8 cellular contexts compared by ENCODE assay signal in genomic region chr14:105092912-105093425, GRCh38. TPM values are rescaled to one million over a fixed set of nuclear protein-coding genes. Genes with fewer than 3 reads are reported as not detected.
DNase-seq lines count a peak whose midpoint lies in the region; ATAC-seq, FAIRE-seq and TF ChIP-seq lines count a peak whose summit lies in the region.

No MANE protein-coding gene starts in this region.

- H3K4me2 ChIP-seq in K562 (ENCODE audit: insufficient read depth, low read length), result no peak overlapping the region

- H3K27ac Mint-ChIP-seq in T-cell, result peak overlapping the region; percentile 86 to 91

- H3K36me3 ChIP-seq in HEK293 (ENCODE audit: control insufficient read depth in 2 of 2, insufficient read depth in 1 of 2, low read length in 2 of 2) (no peaks in the 10 kb centered on the region), K562 (ENCODE audit: control insufficient read depth, insufficient read depth, low read length) (no peaks in the 10 kb centered on the region), iPS-20b (ENCODE audit: insufficient read depth, low read depth, low read length) (no peaks in the 10 kb centered on the region)

- TF ChIP-seq CTCF in HEK293 (tag by site-specific recombination; IDR thresholded peaks at IDR 0.05) (no peak), K562 (IDR thresholded peaks at IDR 0.05 in 2 of 3, conservative IDR thresholded peaks at IDR 0.05 in 1 of 3; ENCODE audit: insufficient read depth in 2 of 3, low read depth in 1 of 3, low read length in 3 of 3) (no peak)

- POLR2A ChIA-PET in HEK293 (lab: Yijun Ruan, JAX) (no interaction called here), T-cell (lab: Charles Lee) (no interaction called here), K562 (lab: Yijun Ruan, JAX) (interaction anchor here (0.6 kb wide), 1 partner anchor 47 kb away, joined by 3 read pairs; no protein-coding TSS in a partner anchor)

- no peaks in the 10 kb centered on the region for H3K79me2 ChIP-seq in K562 (ENCODE audit: control insufficient read depth, insufficient read depth, low read length)

- H3K27me3 Mint-ChIP-seq in T-cell, result peaks cover 0 to 2% of the 10 kb centered on the region in 2 donors

- peaks cover 5% of the 10 kb centered on the region for H3K9me1 ChIP-seq in K562 (ENCODE audit: control insufficient read depth, insufficient read depth, low read length)

- H3K4me3 ChIP-seq in HEK293 (ENCODE audit: low read depth, low read length) (no peak overlapping the region; the same call in 1 of the 2 replicates), K562 (peak overlapping the region; percentile 43; the same call in 1 of the 2 replicates), iPS-20b (ENCODE audit: low read length) (peak overlapping the region; percentile 47; the same call in 1 of the 2 replicates)

- H2AFZ ChIP-seq in K562 (ENCODE audit: low read depth, low read length), result 0 out of 2 replicates have a peak overlapping the region, but pooled peaks have one; percentile 51

- H3K4me1 Mint-ChIP-seq in T-cell, result peaks cover 15 to 22% (median 16%) of the 10 kb centered on the region in 3 donors

- ATAC-seq in T-cell (replicated peaks in 1 of 4), result peak; percentile 71 to 73 (median 72)
- ATAC-seq in K562, result peak; percentile 6; the same call in 1 of the 3 replicates

- H3K4me1 ChIP-seq in HEK293 (ENCODE audit: control insufficient read depth, insufficient read depth, low read length) (peaks cover 3% of the 10 kb centered on the region), K562 (replicated peaks in 1 of 2; ENCODE audit: control insufficient read depth in 2 of 2, insufficient read depth in 2 of 2, low read length in 2 of 2) (peaks cover under 1 to 66% of the 10 kb centered on the region in 2 experiments; a peak in 2 of 5 replicates), iPS-20b (ENCODE audit: insufficient read depth, low read length) (no peaks in the 10 kb centered on the region; the same call in 1 of the 2 replicates)

- 0% methylated on average over 6 of the region's 46 CpGs for WGBS in K562 (ENCODE audit: insufficient coverage, low coverage, missing lambda C conversion rate)

- no peak for TF ChIP-seq RAD21 in K562 (CRISPR knock-in tag; conservative IDR thresholded peaks at IDR 0.05 in 1 of 2, IDR thresholded peaks at IDR 0.05 in 1 of 2)

- intact Hi-C loops in K562 (cut with micrococcal nuclease), result loop anchor here (5.0 kb wide), 2 partner anchors 89 to 434 kb away; partner anchors contain the start of genes NUDT14 and TMEM121

- DNase-seq in DMS53 (lab: John Stamatoyannopoulos, UW) (peak; percentile 77), T-cell (peak in 32 of 34 experiments; percentile 32 to 74 (median 56)), K562 (ENCODE audit: extremely low read depth in 1 of 4, low spot score in 3 of 4) (peak; percentile 36 to 67 (median 54)), NCI-H526 treated with DMSO at 0.1 percent for 48 hours (lab: John Stamatoyannopoulos, UW) (no peak), medulla oblongata (ENCODE audit: extremely low spot score) (no peak)
- peak; percentile 40 to 70 for DNase-seq in stimulated activated CD4-positive, alpha-beta T cell treated with anti-CD3 and anti-CD28 coated beads, Interleukin-1b, Interleukin-23, amount 100 ng/mL, for 4 hours (ENCODE audit: low read depth in 2 of 2)

- in situ Hi-C loops in K562 (cut with MboI), result loop anchor here (10.0 kb wide), 2 partner anchors 192 to 262 kb away; no protein-coding TSS in a partner anchor

- TF ChIP-seq POLR2A in K562 (conservative IDR thresholded peaks at IDR 0.05), result no peak

- H3K9me3 Mint-ChIP-seq in T-cell, result no peaks in the 10 kb centered on the region

- CTCF ChIA-PET in HEK293 (lab: Yijun Ruan, JAX), result interaction anchor here (0.7 to 0.9 kb wide), 2 partner anchors 95 to 259 kb away, joined by 3 read pairs; no protein-coding TSS in a partner anchor
- CTCF ChIA-PET in T-cell (lab: Charles Lee), result no interaction called here
- CTCF ChIA-PET in K562 (lab: Yijun Ruan, JAX; ENCODE audit: low intra/inter-chr PET ratio), result interaction anchor here (0.6 kb wide), 1 partner anchor 423 kb away, joined by 5 read pairs; no protein-coding TSS in a partner anchor

- H3K4me3 Mint-ChIP-seq in T-cell, result peak overlapping the region; percentile 79 to 84 (median 84)

- no peaks in the 10 kb centered on the region for H3K36me3 Mint-ChIP-seq in T-cell

- H3K9ac ChIP-seq in K562 (ENCODE audit: insufficient read depth in 1 of 2, low read depth in 2 of 2, low read length in 2 of 2), result peak overlapping the region in 1 of 2 experiments; percentile 61; a peak in 2 of 4 replicates
- H3K9ac ChIP-seq in iPS-20b (ENCODE audit: low read depth, low read length), result no peak overlapping the region

- no peak for FAIRE-seq in K562 (lab: Jason Lieb, UNC)

- H4K20me1 ChIP-seq in K562 (replicated peaks; ENCODE audit: control insufficient read depth, insufficient read depth, low read length), result no peaks in the 10 kb centered on the region

- BruUV-seq in K562 (replicated peaks; lab: Mats Ljungman, UMichigan), result no TSS peak

- H3K27me3 ChIP-seq in K562 (ENCODE audit: control insufficient read depth in 2 of 2, insufficient read depth in 2 of 2, low read length in 2 of 2) (peaks cover 14 to 36% of the 10 kb centered on the region in 2 experiments; a peak in 4 of 5 replicates), iPS-20b (ENCODE audit: insufficient read depth, low read length) (peaks cover 59% of the 10 kb centered on the region)

- H3K27ac ChIP-seq in HEK293 (ENCODE audit: extremely low read depth, low read depth, low read length), result peak overlapping the region; percentile 78; the same call in 1 of the 2 replicates
- no peak overlapping the region for H3K27ac ChIP-seq in K562 (ENCODE audit: extremely low read depth, low read depth, low read length)
- H3K27ac ChIP-seq in iPS-20b (ENCODE audit: low read length), result no peak overlapping the region

- H3K9me3 ChIP-seq in HEK293 (ENCODE audit: control insufficient read depth, insufficient read depth, low read depth, low read length), result no peaks in the 10 kb centered on the region
- H3K9me3 ChIP-seq in K562 (replicated peaks; ENCODE audit: control insufficient read depth, insufficient read depth, low read depth, low read length), result no peaks in the 10 kb centered on the region
- H3K9me3 ChIP-seq in iPS-20b (ENCODE audit: insufficient read depth, low read depth, low read length), result no peaks in the 10 kb centered on the region

- no peak for TF ChIP-seq EP300 in K562 (IDR thresholded peaks at IDR 0.05; ENCODE audit: low read length)

TF ChIP-seq in HEK293, 187 proteins besides CTCF, POLR2A, EP300 and RAD21 (continues in another document):
- TF ChIP-seq ZNF2 (tag by site-specific recombination; IDR thresholded peaks at IDR 0.05) (peak; percentile 14; the same call in 1 of the 2 replicates), INSM2 (tag by site-specific recombination; IDR thresholded peaks at IDR 0.05) (peak; percentile 55; the same call in 1 of the 2 replicates), ZNF747 (tag by site-specific recombination; IDR thresholded peaks at IDR 0.05) (no peak), ZNF48 (tag by site-specific recombination; IDR thresholded peaks at IDR 0.05) (no peak)

TF ChIP-seq in K562, 482 proteins besides CTCF, POLR2A, EP300 and RAD21 (continues in another document):
- TF ChIP-seq GABPA (tag; conservative IDR thresholded peaks at IDR 0.05; ENCODE audit: low read depth), result peak; percentile 49
- TF ChIP-seq ZBTB7A (IDR thresholded peaks at IDR 0.05; ENCODE audit: borderline replicate concordance, control insufficient read depth, low read depth, low read length), result peak; percentile 42; the same call in 1 of the 2 replicates
- TF ChIP-seq, protein P1, sequence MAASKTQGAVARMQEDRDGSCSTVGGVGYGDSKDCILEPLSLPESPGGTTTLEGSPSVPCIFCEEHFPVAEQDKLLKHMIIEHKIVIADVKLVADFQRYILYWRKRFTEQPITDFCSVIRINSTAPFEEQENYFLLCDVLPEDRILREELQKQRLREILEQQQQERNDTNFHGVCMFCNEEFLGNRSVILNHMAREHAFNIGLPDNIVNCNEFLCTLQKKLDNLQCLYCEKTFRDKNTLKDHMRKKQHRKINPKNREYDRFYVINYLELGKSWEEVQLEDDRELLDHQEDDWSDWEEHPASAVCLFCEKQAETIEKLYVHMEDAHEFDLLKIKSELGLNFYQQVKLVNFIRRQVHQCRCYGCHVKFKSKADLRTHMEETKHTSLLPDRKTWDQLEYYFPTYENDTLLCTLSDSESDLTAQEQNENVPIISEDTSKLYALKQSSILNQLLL (CRISPR knock-in tag; IDR thresholded peaks at IDR 0.05; ENCODE audit: borderline replicate concordance), result no peak
- TF ChIP-seq ZFP36 (IDR thresholded peaks at IDR 0.05; ENCODE audit: low read depth, low read length, partially characterized antibody), result peak; percentile 83
- 0 out of 2 replicates have a peak, but pooled peaks have one; percentile 25 for TF ChIP-seq RBFOX2 (IDR thresholded peaks at IDR 0.05; ENCODE audit: low read depth, low read length)
- TF ChIP-seq NFXL1 (CRISPR knock-in tag; IDR thresholded peaks at IDR 0.05), result no peak

RNA-seq across cellular contexts. Expression of gene GPR132, which starts 27.7 kb away (rescaled TPM):
- 10 to 100 TPM; 47.0 to 58.0 (median 49.7) TPM for total RNA-seq in T-cell
- 0.23 and 0.51 TPM in 2 replicates for total RNA-seq in K562 (2011; cell fraction: chromatin; rRNA removed; ENCODE audit: low replicate concordance)
- total RNA-seq in K562 (2011; cell fraction: nucleolus; rRNA removed), result 0.26 and 0.50 TPM in 2 replicates
- total RNA-seq in K562 (2011; cell fraction: nucleoplasm; rRNA removed), result 0.23 and 0.44 TPM in 2 replicates
- 0.49 and 0.50 TPM in 2 replicates for total RNA-seq in K562 (2014; rRNA removed)
- 0.19 and 0.25 TPM in 2 replicates for total RNA-seq in K562 (2014; rRNA removed; fragmentation: Illumina TruSeq; extraction: Trizol)
- total RNA-seq in K562 (2015; rRNA removed; fragmentation: Illumina TruSeq; extraction: Trizol), result 0.98 and 1.0 TPM in 2 replicates
- total RNA-seq in K562 (2021), result 0.49 and 1.1 TPM in 2 replicates
- polyA plus RNA-seq in K562 (2011; rRNA removed), result 0.01 and 0.22 TPM in 2 replicates
- polyA plus RNA-seq in K562 (2011; cell fraction: cytosol; rRNA removed), result 0.34 and 1.1 TPM in 2 replicates
- polyA plus RNA-seq in K562 (2011; cell fraction: nucleus; rRNA removed), result 0.27 and 0.41 TPM in 2 replicates
- 0.59 and 3.2 TPM in 2 replicates for polyA plus RNA-seq in K562 (2012)
- polyA plus RNA-seq in K562 (2014; fragmentation: Illumina TruSeq; extraction: Trizol), result 0.22 and 0.24 TPM in 2 replicates
- under 1 TPM in 1 of 2 experiments, not detected in 1; 0.01 TPM for polyA plus RNA-seq in K562 (2014; fragmentation: Nextera tagmentation; extraction: Ambion mirVana)
- polyA plus RNA-seq in K562 (2014; rRNA removed), result 0.23 and 0.46 TPM in 2 replicates
- 0.06 TPM in 1 of 2 replicates, not detected in the other for polyA minus RNA-seq in K562 (2011; rRNA and poly(A)+ RNA removed)
- not detected in 2 replicates for polyA minus RNA-seq in K562 (2011; cell fraction: cytosol; rRNA and poly(A)+ RNA removed)
- polyA minus RNA-seq in K562 (2011; cell fraction: nucleus; rRNA and poly(A)+ RNA removed), result 0.13 and 0.33 TPM in 2 replicates

Comparison
In these comparisons a context has a peak if more than half of its experiments do, and no peak if none do; other contexts are left out.
1. DNase-seq: peak in DMS53 (single experiment), T-cell (32 of 34), K562 (4 of 4) and stimulated activated CD4-positive, alpha-beta T cell treated with anti-CD3 and anti-CD28 coated beads, Interleukin-1b, Interleukin-23, amount 100 ng/mL, for 4 hours (2 of 2); none in NCI-H526 treated with DMSO at 0.1 percent for 48 hours (single experiment) and medulla oblongata (single experiment).
2. RNA of gene GPR132, which starts 27.7 kb away (total RNA-seq): 47.0 to 58.0 TPM in T-cell; 0.19 to 1.1 TPM in K562; every median in the first group is over 10 times any median in the second.
3. CTCF ChIA-PET loops: an anchor here in HEK293 (0.7 to 0.9 kb wide) and K562 (0.6 kb wide); none called in T-cell.